25 cellular contexts compared by ENCODE assay signal in the genomic region with DNA sequence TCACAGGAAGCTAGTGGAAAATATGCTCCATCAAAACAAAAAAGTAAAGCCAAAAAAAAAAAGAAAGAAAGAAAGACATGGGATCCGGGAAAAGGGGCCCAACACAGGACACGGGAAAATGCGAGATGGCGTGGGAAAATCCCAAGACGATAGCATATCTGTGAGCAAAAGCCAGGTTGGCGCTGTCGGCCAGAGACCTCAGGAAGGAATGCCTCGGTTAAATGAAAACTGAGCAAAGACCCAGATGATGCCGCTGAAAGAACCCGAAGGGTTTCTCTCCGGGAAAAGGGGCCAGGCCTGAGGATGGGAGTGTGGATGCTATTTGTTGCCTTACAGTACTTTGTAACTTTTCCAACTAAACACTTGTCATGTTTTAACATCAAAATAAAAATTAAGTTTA. TPM values are rescaled to one million over a fixed set of nuclear protein-coding genes. Genes with fewer than 3 reads are reported as not detected.
DNase-seq lines count a peak whose midpoint lies in the region; ATAC-seq and TF ChIP-seq lines count a peak whose summit lies in the region.
"Had no signal": no experiment of that assay in that cellular context is flagged by ENCODE, and none has a peak within 500 bp of the region (broad histone marks: within the 10 kb centered on the region; RNA-seq: fewer than 3 reads in every experiment).

No MANE protein-coding gene starts in this region.

- H3K4me1 Mint-ChIP-seq in activated CD8-positive, alpha-beta memory T cell treated with anti-CD3 and anti-CD28 coated beads, Interleukin-2, amount 10 ng/mL, durations not matched to agents 7 days and 5 days = no peaks in the 10 kb centered on the region
- H3K4me1 Mint-ChIP-seq in glutamatergic neuron (ENCODE audit: low read depth, unreplicated experiment) = no peaks in the 10 kb centered on the region

- intact Hi-C loops in upper lobe of right lung (cut with DNase I) (no loop called here), mucosa of descending colon (cut with DNase I, micrococcal nuclease) (no loop called here)

- no peak for TF ChIP-seq POLR2A in Peyer's patch (IDR thresholded peaks at IDR 0.05)

- H3K36me3 ChIP-seq in Peyer's patch (no peaks in the 10 kb centered on the region), upper lobe of right lung (no peaks in the 10 kb centered on the region), mucosa of descending colon (ENCODE audit: low read depth) (no peaks in the 10 kb centered on the region)
- H3K36me3 ChIP-seq: left ventricle myocardium inferior, neutrophil, right atrium auricular region, tibial nerve, WERI-Rb-1 had no signal

- no peak overlapping the region for H3K4me3 ChIP-seq in Peyer's patch
- H3K4me3 ChIP-seq in upper lobe of right lung = no peak overlapping the region
- H3K4me3 ChIP-seq in mucosa of descending colon = no peak overlapping the region
- H3K4me3 ChIP-seq: left ventricle myocardium inferior, right atrium auricular region, tibial nerve had no signal

- CTCF ChIA-PET in activated CD8-positive, alpha-beta memory T cell treated with anti-CD3 and anti-CD28 coated beads, Interleukin-2, amount 10 ng/mL, durations not matched to agents 7 days and 5 days (lab: Charles Lee) = no interaction called here

- peak; percentile 22 for DNase-seq in activated CD8-positive, alpha-beta memory T cell treated with anti-CD3 and anti-CD28 coated beads, Interleukin-2, amount 50 U/mL, for 48 hours
- no peak for DNase-seq in activated CD8-positive, alpha-beta memory T cell treated with anti-CD3 and anti-CD28 coated beads, Interleukin-2, amount 10 ng/mL, durations not matched to agents 7 days and 5 days
- DNase-seq in Peyer's patch = peak in 2 of 3 donors; percentile 1 to 25
- no peak for DNase-seq in glutamatergic neuron
- DNase-seq in upper lobe of right lung = peak; percentile 22
- DNase-seq in cerebellar nuclear complex (lab: John Stamatoyannopoulos, UW) = no peak
- no peak for DNase-seq in cerebellum (ENCODE audit: low spot score)
- no peak for DNase-seq in mucosa of descending colon
- DNase-seq: activated CD4-positive, alpha-beta T cell treated with anti-CD3 and anti-CD28 coated beads for 48 hours; activated naive CD4-positive, alpha-beta T cell treated with anti-CD3 and anti-CD28 coated beads, Interleukin-2, amount 50 U/mL, for 16 hours; activated T-cell treated with anti-CD3 and anti-CD28 coated beads, Interleukin-2, amount 50 U/mL, for 48 hours; DND-41; effector CD8-positive, alpha-beta T cell; left ventricle myocardium inferior; mesenchymal stem cell; NCI-H1105 treated with DMSO at 0.1 percent for 48 hours; NCI-H187 treated with DMSO at 0.1 percent for 48 hours; NCI-H2171 treated with DMSO at 0.1 percent for 48 hours; NCI-H510A treated with DMSO at 0.1 percent for 48 hours; stimulated activated CD4-positive, alpha-beta T cell treated with anti-CD3 and anti-CD28 coated beads, Interleukin-1b, Interleukin-23, amount 100 ng/mL, for 48 hours; T1000; WERI-Rb-1 had no signal

- H3K9me3 ChIP-seq in Peyer's patch (no peaks in the 10 kb centered on the region), upper lobe of right lung (no peaks in the 10 kb centered on the region), mucosa of descending colon (no peaks in the 10 kb centered on the region)
- H3K9me3 ChIP-seq: left ventricle myocardium inferior, neutrophil, right atrium auricular region, tibial nerve had no signal

- no peak overlapping the region for H3K4me3 Mint-ChIP-seq in activated CD8-positive, alpha-beta memory T cell treated with anti-CD3 and anti-CD28 coated beads, Interleukin-2, amount 10 ng/mL, durations not matched to agents 7 days and 5 days
- H3K4me3 Mint-ChIP-seq in glutamatergic neuron (ENCODE audit: unreplicated experiment) = peak overlapping the region; percentile 42

- H3K36me3 Mint-ChIP-seq in activated CD8-positive, alpha-beta memory T cell treated with anti-CD3 and anti-CD28 coated beads, Interleukin-2, amount 10 ng/mL, durations not matched to agents 7 days and 5 days = no peaks in the 10 kb centered on the region
- peaks cover 8% of the 10 kb centered on the region for H3K36me3 Mint-ChIP-seq in glutamatergic neuron (ENCODE audit: unreplicated experiment)

- H3K9me3 Mint-ChIP-seq in activated CD8-positive, alpha-beta memory T cell treated with anti-CD3 and anti-CD28 coated beads, Interleukin-2, amount 10 ng/mL, durations not matched to agents 7 days and 5 days (ENCODE audit: low read depth) = peaks cover 3% of the 10 kb centered on the region
- peaks cover 9% of the 10 kb centered on the region for H3K9me3 Mint-ChIP-seq in glutamatergic neuron (ENCODE audit: unreplicated experiment)

- no peak for ATAC-seq in activated CD8-positive, alpha-beta memory T cell treated with anti-CD3 and anti-CD28 coated beads, Interleukin-2, amount 10 ng/mL, durations not matched to agents 7 days and 5 days
- ATAC-seq in upper lobe of right lung (no peak), mucosa of descending colon (no peak)

- H3K27me3 Mint-ChIP-seq in activated CD8-positive, alpha-beta memory T cell treated with anti-CD3 and anti-CD28 coated beads, Interleukin-2, amount 10 ng/mL, durations not matched to agents 7 days and 5 days = no peaks in the 10 kb centered on the region
- peaks cover 6% of the 10 kb centered on the region for H3K27me3 Mint-ChIP-seq in glutamatergic neuron (ENCODE audit: unreplicated experiment)

- H3K27me3 ChIP-seq in Peyer's patch (no peaks in the 10 kb centered on the region), upper lobe of right lung (peaks cover 16% of the 10 kb centered on the region)
- H3K27me3 ChIP-seq: neutrophil, right atrium auricular region, tibial nerve had no signal

- H3K27ac Mint-ChIP-seq in activated CD8-positive, alpha-beta memory T cell treated with anti-CD3 and anti-CD28 coated beads, Interleukin-2, amount 10 ng/mL, durations not matched to agents 7 days and 5 days = no peak overlapping the region
- H3K27ac Mint-ChIP-seq in glutamatergic neuron (ENCODE audit: unreplicated experiment) = peak overlapping the region; percentile 62

- no peak overlapping the region for H3K27ac ChIP-seq in Peyer's patch
- H3K27ac ChIP-seq in upper lobe of right lung = no peak overlapping the region
- H3K27ac ChIP-seq: left ventricle myocardium inferior, neutrophil, right atrium auricular region, tibial nerve, WERI-Rb-1 had no signal

- no peaks in the 10 kb centered on the region for H3K4me1 ChIP-seq in Peyer's patch
- H3K4me1 ChIP-seq in upper lobe of right lung = no peaks in the 10 kb centered on the region
- no peaks in the 10 kb centered on the region for H3K4me1 ChIP-seq in mucosa of descending colon (ENCODE audit: low read depth)
- H3K4me1 ChIP-seq: left ventricle myocardium inferior, right atrium auricular region, tibial nerve had no signal

- TF ChIP-seq CTCF in Peyer's patch (IDR thresholded peaks at IDR 0.05) (no peak), glutamatergic neuron (IDR thresholded peaks at IDR 0.05; ENCODE audit: partially characterized antibody, unreplicated experiment) (no peak), upper lobe of right lung (IDR thresholded peaks at IDR 0.05) (no peak), mucosa of descending colon (IDR thresholded peaks at IDR 0.05) (no peak)

RNA-seq across cellular contexts. Expression of gene PPP2R2D, which starts 49.5 kb away (rescaled TPM):
- 10 to 100 TPM; 36.0 to 41.9 TPM for total RNA-seq in activated CD8-positive, alpha-beta memory T cell treated with anti-CD3 and anti-CD28 coated beads, Interleukin-2, amount 10 ng/mL, durations not matched to agents 7 days and 5 days
- total RNA-seq in Peyer's patch = 10 to 100 TPM; 34.3 to 87.5 (median 48.5) TPM
- total RNA-seq in glutamatergic neuron (ENCODE audit: unreplicated experiment) = 42.8 TPM
- total RNA-seq in upper lobe of right lung = 28.3 TPM
- 51.1 TPM for total RNA-seq in cerebellum
- total RNA-seq in mucosa of descending colon = 10 to 100 TPM; 27.8 to 34.4 (median 33.9) TPM

Comparison
In these comparisons a context has a peak if more than half of its experiments do, and no peak if none do; other contexts are left out.
1. DNase-seq: peak in activated CD8-positive, alpha-beta memory T cell treated with anti-CD3 and anti-CD28 coated beads, Interleukin-2, amount 50 U/mL, for 48 hours (single experiment), Peyer's patch (2 of 3) and upper lobe of right lung (single experiment); none in activated CD8-positive, alpha-beta memory T cell treated with anti-CD3 and anti-CD28 coated beads, Interleukin-2, amount 10 ng/mL, durations not matched to agents 7 days and 5 days (single experiment), glutamatergic neuron (single experiment), cerebellar nuclear complex (0 of 2), cerebellum (single experiment) and mucosa of descending colon (0 of 3).